1 cellular context compared by ENCODE assay signal in the genomic region with DNA sequence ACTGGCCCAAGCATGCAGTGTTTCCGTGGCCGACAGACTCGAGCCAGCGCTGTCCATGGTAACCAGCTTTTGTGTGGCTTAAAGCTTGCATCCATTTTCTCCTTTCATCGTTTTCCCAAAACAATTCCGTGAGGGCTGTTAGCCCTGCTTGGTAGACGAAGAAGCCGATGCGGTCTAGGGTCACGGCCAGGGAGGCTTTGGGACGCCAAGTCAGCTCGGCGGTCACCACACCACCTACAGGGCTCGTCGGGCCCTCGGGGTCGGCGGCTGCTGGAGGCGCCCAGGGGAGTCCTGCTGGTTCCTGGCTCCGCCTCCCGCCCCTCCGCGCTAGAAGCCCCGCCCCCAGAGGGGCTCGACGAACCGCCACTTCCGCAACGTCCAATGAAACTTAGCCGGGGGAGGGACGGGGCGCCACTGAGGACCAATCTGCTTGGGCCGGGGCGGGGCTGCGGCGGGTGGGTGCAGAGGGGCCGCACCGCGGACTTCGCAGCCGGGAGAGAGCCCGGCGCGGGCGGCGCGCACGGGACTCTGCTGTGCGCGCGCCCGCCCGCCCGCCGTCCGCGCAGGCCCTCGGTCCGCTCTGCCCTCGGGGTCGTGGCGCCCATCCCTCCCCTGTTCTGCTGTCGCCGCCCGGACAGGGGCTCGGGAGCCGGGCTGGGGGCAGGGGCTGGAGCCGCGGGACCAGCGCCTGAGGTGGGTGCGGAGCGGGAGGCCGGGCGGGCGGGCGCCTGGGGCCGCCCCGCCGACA.
A peak's percentile ranks its signal among the peaks of the same experiment; 100 is the strongest.
TF ChIP-seq lines count a peak whose summit lies in the region.

A gene with protein sequence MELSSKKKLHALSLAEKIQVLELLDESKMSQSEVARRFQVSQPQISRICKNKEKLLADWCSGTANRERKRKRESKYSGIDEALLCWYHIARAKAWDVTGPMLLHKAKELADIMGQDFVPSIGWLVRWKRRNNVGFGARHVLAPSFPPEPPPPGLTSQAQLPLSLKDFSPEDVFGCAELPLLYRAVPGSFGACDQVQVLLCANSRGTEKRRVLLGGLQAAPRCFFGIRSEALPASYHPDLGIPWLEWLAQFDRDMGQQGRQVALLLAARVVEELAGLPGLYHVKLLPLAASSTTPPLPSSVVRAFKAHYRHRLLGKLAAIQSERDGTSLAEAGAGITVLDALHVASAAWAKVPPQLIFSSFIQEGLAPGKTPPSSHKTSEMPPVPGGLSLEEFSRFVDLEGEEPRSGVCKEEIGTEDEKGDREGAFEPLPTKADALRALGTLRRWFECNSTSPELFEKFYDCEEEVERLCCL (plus strand): TSS at position 487 of the 748 bp plus-strand sequence. CDS start 1,058 bp downstream, outside the sequence.

TF ChIP-seq in HEK293, 187 proteins besides CTCF, POLR2A, EP300 and RAD21 (continued from another document):
- TF ChIP-seq, protein P1, sequence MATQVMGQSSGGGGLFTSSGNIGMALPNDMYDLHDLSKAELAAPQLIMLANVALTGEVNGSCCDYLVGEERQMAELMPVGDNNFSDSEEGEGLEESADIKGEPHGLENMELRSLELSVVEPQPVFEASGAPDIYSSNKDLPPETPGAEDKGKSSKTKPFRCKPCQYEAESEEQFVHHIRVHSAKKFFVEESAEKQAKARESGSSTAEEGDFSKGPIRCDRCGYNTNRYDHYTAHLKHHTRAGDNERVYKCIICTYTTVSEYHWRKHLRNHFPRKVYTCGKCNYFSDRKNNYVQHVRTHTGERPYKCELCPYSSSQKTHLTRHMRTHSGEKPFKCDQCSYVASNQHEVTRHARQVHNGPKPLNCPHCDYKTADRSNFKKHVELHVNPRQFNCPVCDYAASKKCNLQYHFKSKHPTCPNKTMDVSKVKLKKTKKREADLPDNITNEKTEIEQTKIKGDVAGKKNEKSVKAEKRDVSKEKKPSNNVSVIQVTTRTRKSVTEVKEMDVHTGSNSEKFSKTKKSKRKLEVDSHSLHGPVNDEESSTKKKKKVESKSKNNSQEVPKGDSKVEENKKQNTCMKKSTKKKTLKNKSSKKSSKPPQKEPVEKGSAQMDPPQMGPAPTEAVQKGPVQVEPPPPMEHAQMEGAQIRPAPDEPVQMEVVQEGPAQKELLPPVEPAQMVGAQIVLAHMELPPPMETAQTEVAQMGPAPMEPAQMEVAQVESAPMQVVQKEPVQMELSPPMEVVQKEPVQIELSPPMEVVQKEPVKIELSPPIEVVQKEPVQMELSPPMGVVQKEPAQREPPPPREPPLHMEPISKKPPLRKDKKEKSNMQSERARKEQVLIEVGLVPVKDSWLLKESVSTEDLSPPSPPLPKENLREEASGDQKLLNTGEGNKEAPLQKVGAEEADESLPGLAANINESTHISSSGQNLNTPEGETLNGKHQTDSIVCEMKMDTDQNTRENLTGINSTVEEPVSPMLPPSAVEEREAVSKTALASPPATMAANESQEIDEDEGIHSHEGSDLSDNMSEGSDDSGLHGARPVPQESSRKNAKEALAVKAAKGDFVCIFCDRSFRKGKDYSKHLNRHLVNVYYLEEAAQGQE (tag by site-specific recombination; IDR thresholded peaks at IDR 0.05): peak; percentile 99
- TF ChIP-seq ZBTB8A (tag by site-specific recombination; IDR thresholded peaks at IDR 0.05) (peak; percentile 55; the same call in 1 of the 2 replicates), ZNF792 (tag by site-specific recombination; IDR thresholded peaks at IDR 0.05) (no peak), SP2 (tag by site-specific recombination; IDR thresholded peaks at IDR 0.05) (peak; percentile 90), KLF9 (tag by site-specific recombination; IDR thresholded peaks at IDR 0.05; ENCODE audit: low read depth) (0 out of 2 replicates have a peak, but pooled peaks have one; percentile 9)
- TF ChIP-seq, protein P2, sequence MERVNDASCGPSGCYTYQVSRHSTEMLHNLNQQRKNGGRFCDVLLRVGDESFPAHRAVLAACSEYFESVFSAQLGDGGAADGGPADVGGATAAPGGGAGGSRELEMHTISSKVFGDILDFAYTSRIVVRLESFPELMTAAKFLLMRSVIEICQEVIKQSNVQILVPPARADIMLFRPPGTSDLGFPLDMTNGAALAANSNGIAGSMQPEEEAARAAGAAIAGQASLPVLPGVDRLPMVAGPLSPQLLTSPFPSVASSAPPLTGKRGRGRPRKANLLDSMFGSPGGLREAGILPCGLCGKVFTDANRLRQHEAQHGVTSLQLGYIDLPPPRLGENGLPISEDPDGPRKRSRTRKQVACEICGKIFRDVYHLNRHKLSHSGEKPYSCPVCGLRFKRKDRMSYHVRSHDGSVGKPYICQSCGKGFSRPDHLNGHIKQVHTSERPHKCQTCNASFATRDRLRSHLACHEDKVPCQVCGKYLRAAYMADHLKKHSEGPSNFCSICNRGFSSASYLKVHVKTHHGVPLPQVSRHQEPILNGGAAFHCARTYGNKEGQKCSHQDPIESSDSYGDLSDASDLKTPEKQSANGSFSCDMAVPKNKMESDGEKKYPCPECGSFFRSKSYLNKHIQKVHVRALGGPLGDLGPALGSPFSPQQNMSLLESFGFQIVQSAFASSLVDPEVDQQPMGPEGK (tag by site-specific recombination; IDR thresholded peaks at IDR 0.05): 0 out of 2 replicates have a peak, but pooled peaks have one; percentile 33
- TF ChIP-seq, protein P3, sequence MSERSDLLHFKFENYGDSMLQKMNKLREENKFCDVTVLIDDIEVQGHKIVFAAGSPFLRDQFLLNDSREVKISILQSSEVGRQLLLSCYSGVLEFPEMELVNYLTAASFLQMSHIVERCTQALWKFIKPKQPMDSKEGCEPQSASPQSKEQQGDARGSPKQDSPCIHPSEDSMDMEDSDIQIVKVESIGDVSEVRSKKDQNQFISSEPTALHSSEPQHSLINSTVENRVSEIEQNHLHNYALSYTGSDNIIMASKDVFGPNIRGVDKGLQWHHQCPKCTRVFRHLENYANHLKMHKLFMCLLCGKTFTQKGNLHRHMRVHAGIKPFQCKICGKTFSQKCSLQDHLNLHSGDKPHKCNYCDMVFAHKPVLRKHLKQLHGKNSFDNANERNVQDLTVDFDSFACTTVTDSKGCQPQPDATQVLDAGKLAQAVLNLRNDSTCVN (tag by site-specific recombination; optimal IDR thresholded peaks at IDR 0.05): peak; percentile 39
- TF ChIP-seq, protein P4, sequence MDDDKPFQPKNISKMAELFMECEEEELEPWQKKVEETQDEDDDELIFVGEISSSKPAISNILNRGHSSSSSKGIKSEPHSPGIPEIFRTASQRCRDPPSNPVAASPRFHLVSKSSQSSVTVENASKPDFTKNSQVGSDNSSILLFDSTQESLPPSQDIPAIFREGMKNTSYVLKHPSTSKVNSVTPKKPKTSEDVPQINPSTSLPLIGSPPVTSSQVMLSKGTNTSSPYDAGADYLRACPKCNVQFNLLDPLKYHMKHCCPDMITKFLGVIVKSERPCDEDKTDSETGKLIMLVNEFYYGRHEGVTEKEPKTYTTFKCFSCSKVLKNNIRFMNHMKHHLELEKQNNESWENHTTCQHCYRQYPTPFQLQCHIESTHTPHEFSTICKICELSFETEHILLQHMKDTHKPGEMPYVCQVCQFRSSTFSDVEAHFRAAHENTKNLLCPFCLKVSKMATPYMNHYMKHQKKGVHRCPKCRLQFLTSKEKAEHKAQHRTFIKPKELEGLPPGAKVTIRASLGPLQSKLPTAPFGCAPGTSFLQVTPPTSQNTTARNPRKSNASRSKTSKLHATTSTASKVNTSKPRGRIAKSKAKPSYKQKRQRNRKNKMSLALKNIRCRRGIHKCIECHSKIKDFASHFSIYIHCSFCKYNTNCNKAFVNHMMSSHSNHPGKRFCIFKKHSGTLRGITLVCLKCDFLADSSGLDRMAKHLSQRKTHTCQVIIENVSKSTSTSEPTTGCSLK (tag by site-specific recombination; IDR thresholded peaks at IDR 0.05): no peak
